ENCODE assay signal across 15 cellular contexts in the genomic region with DNA sequence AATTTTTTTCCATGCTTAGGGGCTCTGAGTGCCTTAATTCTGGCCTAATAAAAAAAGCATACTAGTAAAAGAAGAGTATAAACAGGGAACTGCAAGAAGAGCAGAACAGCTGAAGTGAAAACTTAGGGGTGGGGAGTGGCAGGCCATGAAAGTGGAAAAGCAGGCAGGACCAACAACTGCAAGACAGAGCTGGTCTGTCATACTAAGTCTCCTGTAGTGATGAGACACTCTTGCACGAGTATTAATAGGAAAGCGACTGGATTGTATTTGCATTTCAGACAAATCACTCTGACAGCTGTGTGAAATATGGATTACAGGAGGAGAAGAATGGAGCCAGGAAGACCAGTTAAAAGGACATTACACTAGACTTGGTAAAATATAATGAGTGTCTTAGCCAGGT.
DNase-seq lines count a peak whose midpoint lies in the region; ATAC-seq and TF ChIP-seq lines count a peak whose summit lies in the region.
"Had no signal": no experiment of that assay in that cellular context is flagged by ENCODE, and none has a peak within 500 bp of the region (broad histone marks: within the 10 kb centered on the region; RNA-seq: fewer than 3 reads in every experiment).

No MANE protein-coding gene starts in this region.

- peaks cover 65% of the 10 kb centered on the region for H3K4me1 Mint-ChIP-seq in nephron
- no peaks in the 10 kb centered on the region for H3K4me1 Mint-ChIP-seq in activated T-helper 17 cell treated with anti-CD3 and anti-CD28 coated beads, Interleukin-2, amount 50 U/mL, for 72 hours
- H3K4me1 Mint-ChIP-seq: CD14-positive monocyte; CD4-positive, alpha-beta memory T cell had no signal

- no peaks in the 10 kb centered on the region for H3K36me3 Mint-ChIP-seq in nephron (ENCODE audit: low read depth)
- no peaks in the 10 kb centered on the region for H3K36me3 Mint-ChIP-seq in activated T-helper 17 cell treated with anti-CD3 and anti-CD28 coated beads, Interleukin-2, amount 50 U/mL, for 72 hours (ENCODE audit: low read depth)
- H3K36me3 Mint-ChIP-seq: CD14-positive monocyte; CD4-positive, alpha-beta memory T cell had no signal

- no peak for TF ChIP-seq CTCF in nephron (IDR thresholded peaks at IDR 0.05; ENCODE audit: unreplicated experiment in 3 of 3)

- no peaks in the 10 kb centered on the region for H3K27me3 Mint-ChIP-seq in nephron (ENCODE audit: low read depth)
- no peaks in the 10 kb centered on the region for H3K27me3 Mint-ChIP-seq in activated T-helper 17 cell treated with anti-CD3 and anti-CD28 coated beads, Interleukin-2, amount 50 U/mL, for 72 hours
- H3K27me3 Mint-ChIP-seq: CD4-positive, alpha-beta memory T cell had no signal

- DNase-seq in NCI-H526 treated with DMSO at 0.1 percent for 48 hours (lab: John Stamatoyannopoulos, UW): peak; percentile 91
- DNase-seq: 8988T; CD4-positive, alpha-beta memory T cell; DMS153; DMS79; GDM1; H9 had no signal

- peak overlapping the region; percentile 45 to 85 (median 71) for H3K27ac Mint-ChIP-seq in nephron
- H3K27ac Mint-ChIP-seq in activated T-helper 17 cell treated with anti-CD3 and anti-CD28 coated beads, Interleukin-2, amount 50 U/mL, for 72 hours: no peak overlapping the region
- H3K27ac Mint-ChIP-seq: CD14-positive monocyte; CD4-positive, alpha-beta memory T cell; H9 had no signal

- peaks cover 3% of the 10 kb centered on the region for H3K9me3 Mint-ChIP-seq in nephron
- H3K9me3 Mint-ChIP-seq in activated T-helper 17 cell treated with anti-CD3 and anti-CD28 coated beads, Interleukin-2, amount 50 U/mL, for 72 hours: peaks cover 8% of the 10 kb centered on the region
- H3K9me3 Mint-ChIP-seq: H9 had no signal

- ATAC-seq in esophagus mucosa (peak; percentile 53), GM21825 (IDR thresholded peaks at IDR 0.05; ENCODE audit: unreplicated experiment) (no peak), HG02840 (IDR thresholded peaks at IDR 0.05; ENCODE audit: low FRiP score, unreplicated experiment) (no peak), GM18517 (IDR thresholded peaks at IDR 0.05; ENCODE audit: unreplicated experiment) (no peak)
- no peak for ATAC-seq in activated T-helper 17 cell treated with anti-CD3 and anti-CD28 coated beads, Interleukin-2, amount 50 U/mL, for 72 hours (replicated peaks)
- ATAC-seq: HepG2 had no signal

- no peak overlapping the region for H3K4me3 Mint-ChIP-seq in nephron
- no peak overlapping the region for H3K4me3 Mint-ChIP-seq in activated T-helper 17 cell treated with anti-CD3 and anti-CD28 coated beads, Interleukin-2, amount 50 U/mL, for 72 hours
- H3K4me3 Mint-ChIP-seq: CD14-positive monocyte; CD4-positive, alpha-beta memory T cell; H9 had no signal
